In genomic region chr5:162209005-162209605, GRCh38 we compare ENCODE assay signal across 8 cellular contexts.
A peak's percentile ranks its signal among the peaks of the same experiment; 100 is the strongest.
DNase-seq lines count a peak whose midpoint lies in the region; ATAC-seq and TF ChIP-seq lines count a peak whose summit lies in the region.

No MANE protein-coding gene starts in this region.

- H3K27me3 Mint-ChIP-seq in neural crest cell (ENCODE audit: low read depth): peaks cover 4% of the 10 kb centered on the region

- no peak overlapping the region for H3K4me3 Mint-ChIP-seq in neural crest cell

- H3K9me3 Mint-ChIP-seq in neural crest cell: no peaks in the 10 kb centered on the region

- H3K36me3 Mint-ChIP-seq in neural crest cell (ENCODE audit: low read depth): no peaks in the 10 kb centered on the region

- ATAC-seq in GM18907 (IDR thresholded peaks at IDR 0.05; ENCODE audit: unreplicated experiment) (peak; percentile 98), HG02973 (IDR thresholded peaks at IDR 0.05; ENCODE audit: unreplicated experiment) (peak; percentile 95)

- no peaks in the 10 kb centered on the region for H3K9me3 ChIP-seq in esophagus squamous epithelium

- H3K27ac Mint-ChIP-seq in neural crest cell (ENCODE audit: unreplicated experiment): no peak overlapping the region

- TF ChIP-seq CTCF in neural crest cell (conservative IDR thresholded peaks at IDR 0.05) (peak; percentile 69), esophagus squamous epithelium (IDR thresholded peaks at IDR 0.05) (no peak), coronary artery (IDR thresholded peaks at IDR 0.05) (no peak)

- H3K27ac ChIP-seq in esophagus squamous epithelium (no peak overlapping the region), coronary artery (no peak overlapping the region)

- intact Hi-C loops in esophagus squamous epithelium (cut with DNase I): no loop called here

- H3K4me3 ChIP-seq in esophagus squamous epithelium: no peak overlapping the region
- no peak overlapping the region for H3K4me3 ChIP-seq in coronary artery

- H3K4me1 Mint-ChIP-seq in neural crest cell: no peaks in the 10 kb centered on the region

- WGBS in esophagus squamous epithelium, 2 donors: 20 to 30% methylated on average over 5 of the region's 5 CpGs

- no peak for TF ChIP-seq POLR2A in esophagus squamous epithelium (IDR thresholded peaks at IDR 0.05)

- no peaks in the 10 kb centered on the region for H3K27me3 ChIP-seq in esophagus squamous epithelium

- DNase-seq in DMS53 (lab: John Stamatoyannopoulos, UW) (peak; percentile 89), NCI-H69 (lab: John Stamatoyannopoulos, UW) (peak; percentile 29), cerebellum (ENCODE audit: low spot score) (peak; percentile 29), neural crest cell (ENCODE audit: low read depth, low spot score) (peak; percentile 64), esophagus squamous epithelium (lab: John Stamatoyannopoulos, UW) (no peak), coronary artery (ENCODE audit: low spot score) (no peak)

- H3K36me3 ChIP-seq in esophagus squamous epithelium: no peaks in the 10 kb centered on the region

- H3K4me1 ChIP-seq in esophagus squamous epithelium: no peaks in the 10 kb centered on the region

Comparison
In these comparisons a context has a peak if more than half of its experiments do, and no peak if none do; other contexts are left out.
1. DNase-seq: peak in DMS53 (single experiment), NCI-H69 (single experiment), cerebellum (single experiment) and neural crest cell (single experiment); none in esophagus squamous epithelium (single experiment) and coronary artery (single experiment).